ENCODE assay signal across 18 cellular contexts in genomic region chr5:98907951-98908350, GRCh38. TPM values are rescaled to one million over a fixed set of nuclear protein-coding genes. Genes with fewer than 3 reads are reported as not detected.
DNase-seq lines count a peak whose midpoint lies in the region; ATAC-seq and TF ChIP-seq lines count a peak whose summit lies in the region.
"Had no signal": no experiment of that assay in that cellular context is flagged by ENCODE, and none has a peak within 500 bp of the region (broad histone marks: within the 10 kb centered on the region; RNA-seq: fewer than 3 reads in every experiment).

No MANE protein-coding gene starts in this region.

- H4K8ac ChIP-seq in H9 (replicated peaks; ENCODE audit: insufficient read length, low read depth, low read length) = no peak overlapping the region

- H3K27ac Mint-ChIP-seq in CD8-positive, alpha-beta T cell = peak overlapping the region; percentile 80
- H3K27ac Mint-ChIP-seq in H9 (peak overlapping the region in 2 of 3 experiments; percentile 64 to 96; a peak in 5 of 7 replicates), neural progenitor cell (no peak overlapping the region)
- peak overlapping the region; percentile 18 for H3K27ac Mint-ChIP-seq in activated naive CD8-positive, alpha-beta T cell treated with anti-CD3 and anti-CD28 coated beads for 36 hours

- H4K5ac ChIP-seq in H9 (ENCODE audit: insufficient read length, low read depth, low read length) = no peak overlapping the region

- H2BK5ac ChIP-seq in H9 (ENCODE audit: insufficient read length, low read length) = no peak overlapping the region

- CTCF ChIA-PET in CD8-positive, alpha-beta T cell (lab: Charles Lee) = interaction anchor here (1.0 to 2.5 kb wide), 6 partner anchors 10 to 156 kb away, joined by 3 to 35 read pairs (median 6); no protein-coding TSS in a partner anchor

- H3K27me3 Mint-ChIP-seq in CD8-positive, alpha-beta T cell (ENCODE audit: low read depth) = no peaks in the 10 kb centered on the region
- H3K27me3 Mint-ChIP-seq in H9 (ENCODE audit: low read depth) (no peaks in the 10 kb centered on the region), neural progenitor cell (ENCODE audit: insufficient read depth, low read depth) (no peaks in the 10 kb centered on the region)
- no peaks in the 10 kb centered on the region for H3K27me3 Mint-ChIP-seq in activated naive CD8-positive, alpha-beta T cell treated with anti-CD3 and anti-CD28 coated beads for 36 hours

- H4K91ac ChIP-seq in H9 (ENCODE audit: insufficient read length, low read depth, low read length) = no peak overlapping the region

- no peak overlapping the region for H2AFZ ChIP-seq in H9 (ENCODE audit: low read length)
- no peak overlapping the region for H2AFZ ChIP-seq in neural progenitor cell (replicated peaks)

- no peak overlapping the region for H3K4ac ChIP-seq in H9 (ENCODE audit: low read depth, low read length)

- H3T11ph ChIP-seq in H9 (ENCODE audit: low read length) = no peak overlapping the region

- H4K20me1 ChIP-seq in H9 (ENCODE audit: control insufficient read depth, insufficient read depth, insufficient read length) (no peaks in the 10 kb centered on the region), neural progenitor cell (ENCODE audit: low read depth) (peaks cover 77% of the 10 kb centered on the region)

- no peak for DNase-seq in CD8-positive, alpha-beta T cell
- DNase-seq in H9 (no peak), neural progenitor cell (ENCODE audit: low spot score) (no peak), lower lobe of right lung (no peak)
- DNase-seq in activated naive CD8-positive, alpha-beta T cell treated with anti-CD3 and anti-CD28 coated beads for 36 hours = no peak
- DNase-seq in stimulated activated CD4-positive, alpha-beta T cell treated with anti-CD3 and anti-CD28 coated beads, Interleukin-2, amount 100 ng/mL, for 24 hours = no peak
- DNase-seq: activated CD8-positive, alpha-beta memory T cell treated with anti-CD3 and anti-CD28 coated beads for 24 hours; DMS53; gastrocnemius medialis; NCI-H1417; NCI-H526 treated with DMSO at 0.1 percent for 48 hours; nucleus accumbens; right cardiac atrium; Right ventricle myocardium superior; transverse colon had no signal

- no peak overlapping the region for H3K14ac ChIP-seq in H9 (ENCODE audit: insufficient read depth, low read length)

- H2BK20ac ChIP-seq in H9 (ENCODE audit: low read depth, low read length, poor library complexity, severe bottlenecking) = no peak overlapping the region

- TF ChIP-seq POLR2A in gastroesophageal sphincter (IDR thresholded peaks at IDR 0.05) = no peak

- no peak overlapping the region for H3K18ac ChIP-seq in H9 (ENCODE audit: insufficient read length, low read depth, low read length)

- H3K4me3 Mint-ChIP-seq in CD8-positive, alpha-beta T cell = no peak overlapping the region
- H3K4me3 Mint-ChIP-seq in H9 (no peak overlapping the region; a peak in 1 of 5 replicates), neural progenitor cell (no peak overlapping the region)
- H3K4me3 Mint-ChIP-seq in activated naive CD8-positive, alpha-beta T cell treated with anti-CD3 and anti-CD28 coated beads for 36 hours = no peak overlapping the region

- peaks cover 23% of the 10 kb centered on the region for H3K4me1 ChIP-seq in CD8-positive, alpha-beta T cell (ENCODE audit: insufficient read depth, low read length)
- H3K4me1 ChIP-seq in H9 (ENCODE audit: insufficient read depth, low read length) (no peaks in the 10 kb centered on the region; the same call in 1 of the 2 replicates), neural progenitor cell (peaks cover 14% of the 10 kb centered on the region), gastroesophageal sphincter (peaks cover 0 to 48% (median 2%) of the 10 kb centered on the region in 3 donors), lower lobe of right lung (peaks cover 14% of the 10 kb centered on the region)

- no peaks in the 10 kb centered on the region for H3K23me2 ChIP-seq in H9 (ENCODE audit: insufficient read length, low read depth, low read length, poor library complexity, severe bottlenecking)

- intact Hi-C loops in CD8-positive, alpha-beta T cell (cut with DNase I, micrococcal nuclease) = loop anchor here in 1 of 2 experiments (5.0 kb wide), 1 partner anchor 34 kb away; no protein-coding TSS in a partner anchor
- intact Hi-C loops in lower lobe of right lung (cut with DNase I) = loop anchor here (5.0 kb wide), 1 partner anchor 124 kb away; no protein-coding TSS in a partner anchor

- TF ChIP-seq CTCF in CD8-positive, alpha-beta T cell (IDR thresholded peaks at IDR 0.05) = no peak
- TF ChIP-seq CTCF in H9 (conservative IDR thresholded peaks at IDR 0.05) (no peak), neural progenitor cell (IDR thresholded peaks at IDR 0.05) (no peak), gastroesophageal sphincter (IDR thresholded peaks at IDR 0.05) (no peak), lower lobe of right lung (IDR thresholded peaks at IDR 0.05) (no peak)

- no peak for ATAC-seq in CD8-positive, alpha-beta T cell
- ATAC-seq in gastroesophageal sphincter (no peak), lower lobe of right lung (no peak)
- ATAC-seq: gastrocnemius medialis, left lobe of liver, right cardiac atrium had no signal

- no peak overlapping the region for H3K56ac ChIP-seq in H9 (ENCODE audit: insufficient read length, low read depth, low read length)

- peaks cover 4% of the 10 kb centered on the region for H3K36me3 ChIP-seq in CD8-positive, alpha-beta T cell (ENCODE audit: insufficient read depth, low read length)
- H3K36me3 ChIP-seq in neural progenitor cell (peaks cover 19% of the 10 kb centered on the region), gastroesophageal sphincter (peaks cover 0 to 19% of the 10 kb centered on the region in 2 donors), lower lobe of right lung (peaks cover 18% of the 10 kb centered on the region)

- H3K9me3 ChIP-seq in CD8-positive, alpha-beta T cell (ENCODE audit: low read length) = no peaks in the 10 kb centered on the region
- H3K9me3 ChIP-seq in H9 (ENCODE audit: control insufficient read depth, low read depth, low read length) = no peaks in the 10 kb centered on the region
- no peaks in the 10 kb centered on the region for H3K9me3 ChIP-seq in neural progenitor cell (ENCODE audit: low read depth)
- H3K9me3 ChIP-seq in gastroesophageal sphincter = no peaks in the 10 kb centered on the region
- H3K9me3 ChIP-seq in lower lobe of right lung = no peaks in the 10 kb centered on the region
- H3K9me3 ChIP-seq: gastrocnemius medialis, transverse colon had no signal

- H3K27me3 ChIP-seq in CD8-positive, alpha-beta T cell (ENCODE audit: insufficient read depth, low read length) = no peaks in the 10 kb centered on the region
- H3K27me3 ChIP-seq in H9 (ENCODE audit: insufficient read depth, low read length) (no peaks in the 10 kb centered on the region), neural progenitor cell (no peaks in the 10 kb centered on the region), gastroesophageal sphincter (no peaks in the 10 kb centered on the region), lower lobe of right lung (ENCODE audit: low read depth) (no peaks in the 10 kb centered on the region)
- H3K27me3 ChIP-seq: cardiac muscle cell, gastrocnemius medialis, transverse colon had no signal

- no peaks in the 10 kb centered on the region for H3K79me1 ChIP-seq in H9 (ENCODE audit: insufficient read depth, low read depth, low read length, poor library complexity, severe bottlenecking)

- no peak overlapping the region for H2BK120ac ChIP-seq in H9 (ENCODE audit: low read depth, low read length, poor library complexity, severe bottlenecking)

- H3F3A ChIP-seq in neural progenitor cell (ENCODE audit: low read depth) = peaks cover 18% of the 10 kb centered on the region

- H2BK12ac ChIP-seq in H9 (ENCODE audit: insufficient read length, low read depth, low read length) = no peak overlapping the region

- WGBS in H9 (ENCODE audit: extremely low coverage, insufficient read length, low lambda C conversion rate) = no CpG with 5 or more reads among the region's 1 CpG
- 40 to 53% methylated on average over 1 of the region's 1 CpG for WGBS in gastroesophageal sphincter (ENCODE audit: low coverage in 1 of 2), 2 donors

- H3K9ac ChIP-seq in H9 (ENCODE audit: extremely low read depth, insufficient read length, low read length) (no peak overlapping the region), neural progenitor cell (no peak overlapping the region)

- H3K4me2 ChIP-seq in H9 (ENCODE audit: insufficient read depth, insufficient read length, low read length) (no peak overlapping the region), neural progenitor cell (no peak overlapping the region)

- H3K9me3 Mint-ChIP-seq in CD8-positive, alpha-beta T cell = no peaks in the 10 kb centered on the region
- H3K9me3 Mint-ChIP-seq in H9 (no peaks in the 10 kb centered on the region), neural progenitor cell (no peaks in the 10 kb centered on the region)
- no peaks in the 10 kb centered on the region for H3K9me3 Mint-ChIP-seq in activated naive CD8-positive, alpha-beta T cell treated with anti-CD3 and anti-CD28 coated beads for 36 hours

- no peak overlapping the region for H2AK5ac ChIP-seq in H9 (ENCODE audit: insufficient read length, low read length)

- H3K36me3 Mint-ChIP-seq in CD8-positive, alpha-beta T cell = peaks cover 44% of the 10 kb centered on the region
- peaks cover 5 to 41% (median 17%) of the 10 kb centered on the region in 3 experiments; a peak in 5 of 7 replicates for H3K36me3 Mint-ChIP-seq in H9 (ENCODE audit: insufficient read depth in 1 of 3, low read depth in 3 of 3)
- peaks cover 13% of the 10 kb centered on the region for H3K36me3 Mint-ChIP-seq in activated naive CD8-positive, alpha-beta T cell treated with anti-CD3 and anti-CD28 coated beads for 36 hours
- H3K36me3 Mint-ChIP-seq in neural progenitor cell = peaks cover 4% of the 10 kb centered on the region

- H2BK15ac ChIP-seq in H9 (ENCODE audit: low read depth, low read length) = no peak overlapping the region

- POLR2A ChIA-PET in CD8-positive, alpha-beta T cell (lab: Charles Lee) = interaction anchor here (1.0 kb wide), 1 partner anchor 153 kb away, joined by 5 read pairs; no protein-coding TSS in a partner anchor

- H3K79me2 ChIP-seq in H9 (ENCODE audit: insufficient read depth, low read length) = no peaks in the 10 kb centered on the region; the same call in 1 of the 2 replicates
- peaks cover 100% of the 10 kb centered on the region for H3K79me2 ChIP-seq in neural progenitor cell (ENCODE audit: low read depth)

- no peak for TF ChIP-seq EP300 in gastroesophageal sphincter (IDR thresholded peaks at IDR 0.05)

- no peak overlapping the region for H3K27ac ChIP-seq in CD8-positive, alpha-beta T cell (ENCODE audit: low read depth, low read length)
- H3K27ac ChIP-seq in H9 (ENCODE audit: insufficient read length, low read depth, low read length) = no peak overlapping the region
- H3K27ac ChIP-seq in neural progenitor cell = peak overlapping the region; percentile 41
- H3K27ac ChIP-seq in gastroesophageal sphincter = no peak overlapping the region
- H3K27ac ChIP-seq in lower lobe of right lung = no peak overlapping the region
- H3K27ac ChIP-seq: cardiac muscle cell, gastrocnemius medialis, transverse colon had no signal

- H3K4me1 Mint-ChIP-seq in CD8-positive, alpha-beta T cell (ENCODE audit: low read depth) = peaks cover 66% of the 10 kb centered on the region
- H3K4me1 Mint-ChIP-seq in H9 (peaks cover 27% of the 10 kb centered on the region in 2 experiments), neural progenitor cell (peaks cover 14% of the 10 kb centered on the region)
- peaks cover 46% of the 10 kb centered on the region for H3K4me1 Mint-ChIP-seq in activated naive CD8-positive, alpha-beta T cell treated with anti-CD3 and anti-CD28 coated beads for 36 hours

- no peak overlapping the region for H3K4me3 ChIP-seq in CD8-positive, alpha-beta T cell (ENCODE audit: low read depth, low read length)
- no peak overlapping the region for H3K4me3 ChIP-seq in neural progenitor cell
- H3K4me3 ChIP-seq in gastroesophageal sphincter = no peak overlapping the region
- H3K4me3 ChIP-seq in lower lobe of right lung = no peak overlapping the region
- H3K4me3 ChIP-seq: cardiac muscle cell, gastrocnemius medialis, transverse colon had no signal

- H3K23ac ChIP-seq in H9 (ENCODE audit: insufficient read length, low read depth, low read length) = no peak overlapping the region

RNA-seq across cellular contexts. Expression of gene CHD1, which starts 20.9 kb away (rescaled TPM):
- total RNA-seq in CD8-positive, alpha-beta T cell = 100 to 1,000 TPM; 319 to 327 TPM
- total RNA-seq in H9 (2021) = 62.7 and 63.5 TPM in 2 replicates
- total RNA-seq in activated naive CD8-positive, alpha-beta T cell treated with anti-CD3 and anti-CD28 coated beads for 36 hours = 10 to 100 TPM; 58.0 to 58.5 TPM
- 112 and 198 TPM in 2 replicates for total RNA-seq in neural progenitor cell (ENCODE audit: low replicate concordance)
- 10 to 100 TPM; 22.7 to 58.1 (median 48.2) TPM for total RNA-seq in gastroesophageal sphincter
- total RNA-seq in lower lobe of right lung = 32.8 TPM
